In the genomic region with DNA sequence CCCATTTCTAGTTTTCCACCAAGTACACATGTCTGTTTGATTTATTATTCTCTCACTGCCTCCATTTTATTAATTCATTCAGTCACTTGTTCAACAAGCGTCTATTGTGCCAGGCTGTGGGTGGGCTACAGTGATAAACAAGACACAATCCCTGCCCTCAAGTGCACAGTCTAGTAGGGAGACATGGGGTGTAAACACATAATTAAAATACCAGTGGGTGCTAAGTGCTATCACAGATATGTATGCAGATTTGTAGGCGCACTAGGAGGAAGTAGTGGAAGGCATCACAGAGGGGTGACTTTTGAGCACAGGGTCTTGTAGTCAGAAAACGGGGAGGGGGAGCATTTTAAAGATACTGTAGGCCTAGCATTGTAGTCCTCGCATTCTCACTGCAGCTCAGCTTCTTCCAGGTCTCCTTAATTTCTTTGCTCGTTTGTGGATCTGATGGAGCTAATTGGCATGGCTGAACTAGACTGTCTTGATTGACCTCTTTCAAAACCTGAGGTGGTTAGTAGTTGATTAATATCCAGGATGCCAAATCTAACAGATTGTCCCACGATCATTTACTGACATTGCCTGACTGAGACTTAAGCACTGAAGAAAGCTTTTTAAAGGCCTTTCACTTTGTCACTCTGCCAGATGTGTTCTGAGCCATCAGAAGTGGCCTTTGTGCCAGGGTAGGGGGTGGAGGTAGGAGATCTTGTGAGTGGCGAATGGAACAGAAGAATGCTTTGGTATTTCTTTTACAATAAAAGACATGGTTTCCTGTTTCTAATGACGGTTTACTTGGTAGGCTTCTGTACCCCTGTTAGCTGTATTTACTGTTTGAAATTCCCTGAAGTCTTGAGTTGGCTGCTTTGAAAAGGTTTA, we compare ENCODE assay signal across 1 cellular context.
TF ChIP-seq lines count a peak whose summit lies in the region.

No MANE protein-coding gene starts in this region.

TF ChIP-seq in IMR-90, 13 proteins besides CTCF, POLR2A, EP300 and RAD21 (continued from another document):
- TF ChIP-seq RFX5 (IDR thresholded peaks at IDR 0.05; ENCODE audit: low read depth, low read length) (no peak), MAZ (IDR thresholded peaks at IDR 0.05; ENCODE audit: borderline replicate concordance, low read depth, low read length) (no peak), CEBPB (IDR thresholded peaks at IDR 0.05; ENCODE audit: low read depth, low read length) (no peak), CHD1 (IDR thresholded peaks at IDR 0.05; ENCODE audit: low read depth, low read length) (no peak), BHLHE40 (IDR thresholded peaks at IDR 0.05; ENCODE audit: low read depth, low read length) (no peak), MXI1 (IDR thresholded peaks at IDR 0.05; ENCODE audit: borderline replicate concordance, low read depth, low read length) (no peak), ELK1 (IDR thresholded peaks at IDR 0.05; ENCODE audit: borderline replicate concordance, low read depth, low read length) (no peak), NFE2L2 (IDR thresholded peaks at IDR 0.05; ENCODE audit: low read depth, low read length) (no peak)
- TF ChIP-seq, protein P1, sequence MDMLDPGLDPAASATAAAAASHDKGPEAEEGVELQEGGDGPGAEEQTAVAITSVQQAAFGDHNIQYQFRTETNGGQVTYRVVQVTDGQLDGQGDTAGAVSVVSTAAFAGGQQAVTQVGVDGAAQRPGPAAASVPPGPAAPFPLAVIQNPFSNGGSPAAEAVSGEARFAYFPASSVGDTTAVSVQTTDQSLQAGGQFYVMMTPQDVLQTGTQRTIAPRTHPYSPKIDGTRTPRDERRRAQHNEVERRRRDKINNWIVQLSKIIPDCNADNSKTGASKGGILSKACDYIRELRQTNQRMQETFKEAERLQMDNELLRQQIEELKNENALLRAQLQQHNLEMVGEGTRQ (IDR thresholded peaks at IDR 0.05; ENCODE audit: low read depth, low read length) = no peak
TF ChIP-seq in IMR-90: peak in this region for 0.
